In the genomic region with DNA sequence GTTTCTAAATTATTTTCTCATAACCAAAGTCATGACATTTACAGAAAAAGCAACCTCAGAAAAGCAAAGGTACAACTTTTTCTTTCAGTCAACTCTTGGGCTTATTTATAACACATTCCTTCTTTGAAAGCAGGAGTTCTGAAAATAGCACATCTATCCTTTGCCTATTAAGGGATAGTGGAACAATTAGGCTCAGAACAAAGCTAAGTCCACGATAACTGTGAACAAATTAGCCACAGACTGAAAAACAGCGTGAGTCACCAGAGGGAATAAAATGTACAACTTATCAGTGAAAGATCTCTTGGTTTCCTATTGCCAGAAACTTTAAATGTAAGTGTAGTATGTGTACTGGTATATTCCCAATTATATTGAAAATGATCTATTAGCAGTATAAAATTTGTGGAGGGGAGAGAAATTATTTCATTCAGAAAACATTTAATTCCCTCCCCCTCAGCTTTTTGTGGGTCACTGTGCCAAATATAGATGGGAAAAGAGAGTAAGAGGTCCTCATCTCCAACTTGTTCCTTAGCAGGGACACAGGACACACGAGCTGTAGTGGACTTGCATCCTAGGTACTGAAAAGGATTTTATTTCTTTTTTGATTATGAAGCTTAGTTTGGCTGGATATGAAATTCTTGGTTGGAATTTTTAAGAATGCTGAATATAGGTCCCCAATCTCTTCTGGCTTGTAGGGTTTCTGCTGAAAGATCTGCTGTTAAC, we compare ENCODE assay signal across 21 cellular contexts. TPM values are rescaled to one million over a fixed set of nuclear protein-coding genes. Genes with fewer than 3 reads are reported as not detected.
DNase-seq lines count a peak whose midpoint lies in the region; ATAC-seq and TF ChIP-seq lines count a peak whose summit lies in the region.
"Had no signal": no experiment of that assay in that cellular context is flagged by ENCODE, and none has a peak within 500 bp of the region (broad histone marks: within the 10 kb centered on the region; RNA-seq: fewer than 3 reads in every experiment).

No MANE protein-coding gene starts in this region.

- H2BK120ac ChIP-seq in trophoblast cell (ENCODE audit: insufficient read depth, low read length, poor library complexity), result no peak overlapping the region

- H3K27ac ChIP-seq in breast epithelium (no peak overlapping the region), subcutaneous abdominal adipose tissue (ENCODE audit: low read depth, low read length) (peak overlapping the region; percentile 35), trophoblast cell (ENCODE audit: low read depth, low read length) (no peak overlapping the region)
- H3K27ac ChIP-seq: colonic mucosa, WERI-Rb-1 had no signal

- peaks cover 8% of the 10 kb centered on the region for H3K9me3 Mint-ChIP-seq in MCF 10A (ENCODE audit: unreplicated experiment)

- DNase-seq in MCF 10A (ENCODE audit: unreplicated experiment) (no peak), breast epithelium (ENCODE audit: low spot score in 2 of 2) (no peak), amniotic epithelial cell (ENCODE audit: low read depth) (peak; percentile 70), left colon (no peak), DMS114 treated with DMSO at 0.1 percent for 48 hours (lab: John Stamatoyannopoulos, UW; ENCODE audit: unreplicated experiment) (no peak), trophoblast cell (no peak), kidney tubule cell (ENCODE audit: low spot score) (no peak)
- DNase-seq: activated CD8-positive, alpha-beta T cell treated with anti-CD3 and anti-CD28 coated beads, Interleukin-2, amount 10 ng/mL, durations not matched to agents 7 days and 5 days; CD4-positive, alpha-beta T cell; DND-41; glutamatergic neuron; naive thymus-derived CD4-positive, alpha-beta T cell; NCI-H2029 treated with DMSO at 0.1 percent for 48 hours; NCI-H69; Peyer's patch; stimulated activated CD4-positive, alpha-beta T cell treated with anti-CD3 and anti-CD28 coated beads, Interleukin-2, amount 100 ng/mL, for 48 hours; WERI-Rb-1 had no signal

- H3K4me3 Mint-ChIP-seq in MCF 10A (ENCODE audit: unreplicated experiment), result no peak overlapping the region
- H3K4me3 Mint-ChIP-seq: activated CD8-positive, alpha-beta T cell treated with anti-CD3 and anti-CD28 coated beads, Interleukin-2, amount 10 ng/mL, durations not matched to agents 7 days and 5 days; activated T-helper 17 cell treated with anti-CD3 and anti-CD28 coated beads, Interleukin-2, amount 50 U/mL, for 72 hours; CD4-positive, alpha-beta T cell; naive thymus-derived CD4-positive, alpha-beta T cell had no signal

- H3K27me3 Mint-ChIP-seq in MCF 10A (ENCODE audit: insufficient read depth, unreplicated experiment), result no peaks in the 10 kb centered on the region
- H3K27me3 Mint-ChIP-seq: activated T-helper 17 cell treated with anti-CD3 and anti-CD28 coated beads, Interleukin-2, amount 50 U/mL, for 72 hours; CD4-positive, alpha-beta T cell; naive thymus-derived CD4-positive, alpha-beta T cell had no signal

- H3K9me3 ChIP-seq in breast epithelium, result peaks cover 5 to 14% of the 10 kb centered on the region in 2 donors
- peaks cover 0 to 2% (median 0%) of the 10 kb centered on the region in 5 donors for H3K9me3 ChIP-seq in subcutaneous abdominal adipose tissue (ENCODE audit: control insufficient read depth in 5 of 5, low read length in 5 of 5)
- H3K9me3 ChIP-seq in trophoblast cell (ENCODE audit: insufficient read depth, low read depth, low read length), result peaks cover 2% of the 10 kb centered on the region
- H3K9me3 ChIP-seq: colonic mucosa, Peyer's patch, prostate gland had no signal

- no peak overlapping the region for H2AFZ ChIP-seq in trophoblast cell (ENCODE audit: insufficient read depth, low read length, poor library complexity)

- no peak for TF ChIP-seq POLR2A in breast epithelium (IDR thresholded peaks at IDR 0.05)

- no peak overlapping the region for H2BK12ac ChIP-seq in trophoblast cell (ENCODE audit: low read length)

- H4K8ac ChIP-seq in trophoblast cell (ENCODE audit: low read depth, low read length), result no peak overlapping the region

- no peak overlapping the region for H3K14ac ChIP-seq in trophoblast cell (ENCODE audit: low read length)

- H3K79me1 ChIP-seq in trophoblast cell (ENCODE audit: low read length), result no peaks in the 10 kb centered on the region

- H4K91ac ChIP-seq in trophoblast cell (ENCODE audit: low read depth, low read length), result no peak overlapping the region

- no peak overlapping the region for H3K4ac ChIP-seq in trophoblast cell (ENCODE audit: low read depth, low read length)

- peak overlapping the region; percentile 39 for H3K27ac Mint-ChIP-seq in MCF 10A (ENCODE audit: low read depth, unreplicated experiment)
- H3K27ac Mint-ChIP-seq: activated CD8-positive, alpha-beta T cell treated with anti-CD3 and anti-CD28 coated beads, Interleukin-2, amount 10 ng/mL, durations not matched to agents 7 days and 5 days; activated T-helper 17 cell treated with anti-CD3 and anti-CD28 coated beads, Interleukin-2, amount 50 U/mL, for 72 hours; CD4-positive, alpha-beta T cell; naive thymus-derived CD4-positive, alpha-beta T cell had no signal

- H3K36me3 ChIP-seq in breast epithelium, result peaks cover 2% of the 10 kb centered on the region
- peaks cover 31 to 50% (median 44%) of the 10 kb centered on the region in 5 donors for H3K36me3 ChIP-seq in subcutaneous abdominal adipose tissue (ENCODE audit: control insufficient read depth in 5 of 5, insufficient read depth in 5 of 5, low read length in 5 of 5)
- peaks cover 4 to 11% of the 10 kb centered on the region in 2 experiments for H3K36me3 ChIP-seq in trophoblast cell (ENCODE audit: control insufficient read depth in 1 of 2, insufficient read depth in 2 of 2, low read length in 2 of 2)
- H3K36me3 ChIP-seq: colonic mucosa, prostate gland had no signal

- H3K27me3 ChIP-seq in breast epithelium (no peaks in the 10 kb centered on the region), subcutaneous abdominal adipose tissue (ENCODE audit: control insufficient read depth in 5 of 5, insufficient read depth in 4 of 5, low read length in 5 of 5) (no peaks in the 10 kb centered on the region), trophoblast cell (ENCODE audit: insufficient read depth, low read length) (no peaks in the 10 kb centered on the region)
- H3K27me3 ChIP-seq: colonic mucosa, Peyer's patch had no signal

- peaks cover 8% of the 10 kb centered on the region for H3K4me1 Mint-ChIP-seq in MCF 10A (ENCODE audit: insufficient read depth, unreplicated experiment)
- H3K4me1 Mint-ChIP-seq: activated T-helper 17 cell treated with anti-CD3 and anti-CD28 coated beads, Interleukin-2, amount 50 U/mL, for 72 hours; naive thymus-derived CD4-positive, alpha-beta T cell had no signal

- intact Hi-C loops in MCF 10A (cut with micrococcal nuclease), result no loop called here
- intact Hi-C loops in breast epithelium (cut with DNase I; ENCODE audit: low total_unique reads), result no loop called here
- intact Hi-C loops in left colon (cut with DNase I, micrococcal nuclease), result no loop called here

- no peak overlapping the region for H4K12ac ChIP-seq in trophoblast cell (ENCODE audit: low read depth, low read length)

- no peaks in the 10 kb centered on the region for H3K4me1 ChIP-seq in breast epithelium
- H3K4me1 ChIP-seq in subcutaneous abdominal adipose tissue (ENCODE audit: control insufficient read depth in 5 of 5, insufficient read depth in 5 of 5, low read length in 5 of 5), result peaks cover 0 to 9% (median 0%) of the 10 kb centered on the region in 5 donors
- H3K4me1 ChIP-seq in trophoblast cell (ENCODE audit: control insufficient read depth in 1 of 2, insufficient read depth in 2 of 2, low read length in 2 of 2), result no peaks in the 10 kb centered on the region
- H3K4me1 ChIP-seq: colonic mucosa, prostate gland had no signal

- no CpG with 5 or more reads among the region's 3 CpGs for WGBS in trophoblast cell (ENCODE audit: extremely low coverage, insufficient coverage, insufficient read length)

- no peaks in the 10 kb centered on the region for H3K79me2 ChIP-seq in trophoblast cell (ENCODE audit: control insufficient read depth, insufficient read depth, low read length, poor library complexity)

- no peak overlapping the region for H3K23ac ChIP-seq in trophoblast cell (ENCODE audit: low read length)

- TF ChIP-seq CTCF in MCF 10A (IDR thresholded peaks at IDR 0.05; ENCODE audit: unreplicated experiment) (no peak), breast epithelium (IDR thresholded peaks at IDR 0.05) (no peak)

- no TSS peak for BruUV-seq in MCF 10A (replicated peaks; lab: Mats Ljungman, UMichigan)

- no peak overlapping the region for H2BK5ac ChIP-seq in trophoblast cell (ENCODE audit: low read depth, low read length, poor library complexity)

- peaks cover 54% of the 10 kb centered on the region for H3K36me3 Mint-ChIP-seq in MCF 10A (ENCODE audit: insufficient read depth, unreplicated experiment)

- H2AK5ac ChIP-seq in trophoblast cell (ENCODE audit: low read length), result no peak overlapping the region

- CTCF ChIA-PET in MCF 10A (lab: Yijun Ruan, JAX), result interaction anchor here (1.0 to 5.6 kb wide), 4 partner anchors 10 to 66 kb away, joined by 3 to 55 read pairs (median 4); no protein-coding TSS in a partner anchor

- no peak overlapping the region for H3K18ac ChIP-seq in trophoblast cell (ENCODE audit: low read length)

- H3K9ac ChIP-seq in subcutaneous abdominal adipose tissue (ENCODE audit: low read length in 5 of 5) (no peak overlapping the region), trophoblast cell (ENCODE audit: low read length) (no peak overlapping the region)

- no peak overlapping the region for H3K4me2 ChIP-seq in trophoblast cell (ENCODE audit: low read length)

- peak; percentile 30 for ATAC-seq in left colon
- ATAC-seq: activated CD8-positive, alpha-beta T cell treated with anti-CD3 and anti-CD28 coated beads, Interleukin-2, amount 10 ng/mL, durations not matched to agents 7 days and 5 days; activated T-helper 17 cell treated with anti-CD3 and anti-CD28 coated beads, Interleukin-2, amount 50 U/mL, for 72 hours; naive thymus-derived CD4-positive, alpha-beta T cell had no signal

- H3K4me3 ChIP-seq in breast epithelium (no peak overlapping the region), subcutaneous abdominal adipose tissue (ENCODE audit: low read depth in 1 of 5, low read length in 5 of 5) (no peak overlapping the region), trophoblast cell (ENCODE audit: low read depth, low read length) (no peak overlapping the region)
- H3K4me3 ChIP-seq: colonic mucosa, Peyer's patch, prostate gland had no signal

- POLR2A ChIA-PET in MCF 10A (lab: Yijun Ruan, JAX), result interaction anchor here (0.7 to 2.2 kb wide), 6 partner anchors 15 to 79 kb away, joined by 3 to 14 read pairs (median 3); a partner anchor contains a TSS

RNA-seq across cellular contexts. Expression of a gene that starts 15.4 kb away (rescaled TPM):
- total RNA-seq in MCF 10A (2022), result 0.83 and 0.98 TPM in 2 replicates
- total RNA-seq in breast epithelium, result 1 to 10 TPM; 1.3 to 2.9 (median 2.6) TPM
- under 1 TPM; 0.15 to 0.42 TPM for total RNA-seq in left colon
- 58.1 and 60.8 TPM in 2 replicates for polyA plus RNA-seq in trophoblast cell (2013)
- total RNA-seq: activated CD8-positive, alpha-beta T cell treated with anti-CD3 and anti-CD28 coated beads, Interleukin-2, amount 10 ng/mL, durations not matched to agents 7 days and 5 days; activated T-helper 17 cell treated with anti-CD3 and anti-CD28 coated beads, Interleukin-2, amount 50 U/mL, for 72 hours; CD4-positive, alpha-beta T cell; naive thymus-derived CD4-positive, alpha-beta T cell had no signal
- polyA plus RNA-seq: naive thymus-derived CD4-positive, alpha-beta T cell had no signal

RNA-seq across cellular contexts. Expression of a gene that starts 23.6 kb away (rescaled TPM):
- total RNA-seq in MCF 10A (2022) (145 and 160 TPM in 2 replicates), breast epithelium (100 to 1,000 TPM; 199 to 349 (median 264) TPM), left colon (100 to 1,000 TPM; 151 to 168 TPM)
- polyA plus RNA-seq in trophoblast cell (2013), result 756 and 800 TPM in 2 replicates

RNA-seq across cellular contexts. Expression of a gene that starts 38.0 kb away (rescaled TPM):
- total RNA-seq in MCF 10A (2022), result 13.2 and 17.5 TPM in 2 replicates
- total RNA-seq in breast epithelium, result 10 to 100 TPM; 12.5 to 18.7 (median 17.7) TPM
- total RNA-seq in left colon, result 1 to 10 TPM; 2.4 to 3.1 TPM
- polyA plus RNA-seq in trophoblast cell (2013), result 1.3 and 1.5 TPM in 2 replicates
